Comparison of ENCODE assay signal across 11 cellular contexts in the genomic region with DNA sequence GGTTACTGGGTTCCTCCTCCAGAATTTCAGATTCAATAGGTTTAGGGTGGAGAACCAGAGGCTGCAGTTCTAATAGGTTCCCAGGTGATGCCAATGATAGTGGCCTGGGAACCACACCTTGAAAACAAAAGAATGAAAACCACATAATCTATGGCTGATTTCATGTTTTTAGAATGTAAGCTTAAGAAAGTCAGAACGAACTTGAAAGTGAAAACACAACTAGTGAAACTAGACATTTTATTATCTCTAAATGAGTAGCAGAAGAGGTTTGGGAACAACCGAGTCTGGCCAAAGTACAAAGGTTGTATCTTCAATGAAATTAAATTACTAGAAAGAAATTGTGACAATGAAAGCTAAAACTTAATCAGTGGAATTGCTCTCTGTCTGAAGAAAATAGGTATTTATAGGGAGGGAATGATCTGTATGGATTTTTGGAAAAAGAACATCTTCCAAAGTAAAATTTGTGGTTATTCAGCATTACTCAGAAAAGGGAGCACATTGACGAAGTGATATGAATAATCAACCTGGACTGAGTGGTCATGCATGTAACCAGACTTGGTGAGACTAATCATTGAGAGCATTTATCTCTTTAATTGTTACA. TPM values are rescaled to one million over a fixed set of nuclear protein-coding genes. Genes with fewer than 3 reads are reported as not detected.
DNase-seq lines count a peak whose midpoint lies in the region; ATAC-seq and TF ChIP-seq lines count a peak whose summit lies in the region.
"Had no signal": no experiment of that assay in that cellular context is flagged by ENCODE, and none has a peak within 500 bp of the region (broad histone marks: within the 10 kb centered on the region; RNA-seq: fewer than 3 reads in every experiment).

No MANE protein-coding gene starts in this region.

- DNase-seq in GM12865 (ENCODE audit: low read depth) (peak; percentile 84), SKM-1 treated with dmso at 0.1 percent for 144 hours (lab: John Stamatoyannopoulos, UW; ENCODE audit: unreplicated experiment) (no peak), DMS79 (lab: John Stamatoyannopoulos, UW) (no peak), glomerular visceral epithelial cell (ENCODE audit: extremely low spot score) (no peak), esophagus muscularis mucosa (ENCODE audit: extremely low spot score) (no peak)
- DNase-seq: central memory CD4-positive, alpha-beta T cell; NCI-H774 had no signal

- H3K4me1 Mint-ChIP-seq in T-helper 1 cell treated with Interleukin-12 subunit alpha and Interleukin-12 subunit beta and Interleukin-4 antibody, amounts not matched to agents 30 μg/mL and 1 μg/mL, for 36 hours (ENCODE audit: low read depth) = peaks cover 23% of the 10 kb centered on the region

- TF ChIP-seq CTCF in GM12865 (IDR thresholded peaks at IDR 0.05; ENCODE audit: insufficient read depth, low read depth, low read length, missing control alignments) (no peak), esophagus muscularis mucosa (IDR thresholded peaks at IDR 0.05) (no peak)

- H3K36me3 Mint-ChIP-seq in T-helper 1 cell treated with Interleukin-12 subunit alpha and Interleukin-12 subunit beta and Interleukin-4 antibody, amounts not matched to agents 30 μg/mL and 1 μg/mL, for 36 hours (ENCODE audit: low read depth) = no peaks in the 10 kb centered on the region

- H3K9me3 ChIP-seq in esophagus muscularis mucosa = no peaks in the 10 kb centered on the region

- H3K4me3 Mint-ChIP-seq in T-helper 1 cell treated with Interleukin-12 subunit alpha and Interleukin-12 subunit beta and Interleukin-4 antibody, amounts not matched to agents 30 μg/mL and 1 μg/mL, for 36 hours = peak overlapping the region; percentile 23

- H3K27ac ChIP-seq in esophagus muscularis mucosa (replicated peaks in 1 of 4) = no peak overlapping the region
- H3K27ac ChIP-seq: parathyroid adenoma had no signal

- H3K4me3 ChIP-seq in GM12865 (ENCODE audit: low read depth, low read length) = no peak overlapping the region
- H3K4me3 ChIP-seq in esophagus muscularis mucosa = no peak overlapping the region

- intact Hi-C loops in esophagus muscularis mucosa (cut with DNase I) = no loop called here

- peaks cover 0 to 13% (median 7%) of the 10 kb centered on the region in 4 donors for H3K4me1 ChIP-seq in esophagus muscularis mucosa

- no peaks in the 10 kb centered on the region for H3K9me3 Mint-ChIP-seq in T-helper 1 cell treated with Interleukin-12 subunit alpha and Interleukin-12 subunit beta and Interleukin-4 antibody, amounts not matched to agents 30 μg/mL and 1 μg/mL, for 36 hours

- TF ChIP-seq POLR2A in esophagus muscularis mucosa (IDR thresholded peaks at IDR 0.05; ENCODE audit: low read depth) = no peak

- WGBS in esophagus muscularis mucosa = 88% methylated on average over 3 of the region's 3 CpGs

- ATAC-seq in GM19043 (IDR thresholded peaks at IDR 0.05; ENCODE audit: low read depth, unreplicated experiment) = peak; percentile 83
- peak; percentile 77 for ATAC-seq in HG02870 (IDR thresholded peaks at IDR 0.05; ENCODE audit: unreplicated experiment)

- peak overlapping the region; percentile 73 for H3K27ac Mint-ChIP-seq in T-helper 1 cell treated with Interleukin-12 subunit alpha and Interleukin-12 subunit beta and Interleukin-4 antibody, amounts not matched to agents 30 μg/mL and 1 μg/mL, for 36 hours

- no peaks in the 10 kb centered on the region for H3K36me3 ChIP-seq in esophagus muscularis mucosa

- H3K27me3 ChIP-seq in esophagus muscularis mucosa = no peaks in the 10 kb centered on the region

- H3K27me3 Mint-ChIP-seq in T-helper 1 cell treated with Interleukin-12 subunit alpha and Interleukin-12 subunit beta and Interleukin-4 antibody, amounts not matched to agents 30 μg/mL and 1 μg/mL, for 36 hours (ENCODE audit: low read depth) = peaks cover 16% of the 10 kb centered on the region

- no peak for TF ChIP-seq EP300 in esophagus muscularis mucosa (IDR thresholded peaks at IDR 0.05)

RNA-seq across cellular contexts. Expression of gene CEP120, which starts 24.9 kb away (rescaled TPM):
- 10 to 100 TPM; 14.3 to 24.1 (median 15.8) TPM for total RNA-seq in esophagus muscularis mucosa
